Comparison of ENCODE assay signal across 33 cellular contexts in genomic region chr1:153560241-153560640, GRCh38. TPM values are rescaled to one million over a fixed set of nuclear protein-coding genes. Genes with fewer than 3 reads are reported as not detected.
"Had no signal": no experiment of that assay in that cellular context is flagged by ENCODE, and none has a peak within 500 bp of the region (broad histone marks: within the 10 kb centered on the region; RNA-seq: fewer than 3 reads in every experiment).

No MANE protein-coding gene starts in this region.

- H3K27ac ChIP-seq: esophagus muscularis mucosa, heart right ventricle, prostate gland, right atrium auricular region, suprapubic skin, transverse colon, upper lobe of right lung, uterus had no signal

- H3K4me3 ChIP-seq: esophagus muscularis mucosa, heart right ventricle, lung, mucosa of descending colon, prostate gland, right atrium auricular region, smooth muscle cell, suprapubic skin, transverse colon, upper lobe of right lung, uterus had no signal

- H3K27me3 ChIP-seq: esophagus muscularis mucosa, heart right ventricle, right atrium auricular region, suprapubic skin, transverse colon, upper lobe of right lung, uterus had no signal

- DNase-seq: cortex of kidney; effector memory CD8-positive, alpha-beta T cell; foreskin melanocyte; glutamatergic neuron; heart right ventricle; hippocampal formation; immature natural killer cell; islet precursor cell; left ventricle myocardium superior; mesenchymal stem cell; mucosa of descending colon; naive B cell; stimulated activated CD4-positive, alpha-beta T cell treated with anti-CD3 and anti-CD28 coated beads, Interleukin-12 subunit alpha, Interleukin-12 subunit beta, amount 100 ng/mL, for 4 hours; stimulated activated CD4-positive, alpha-beta T cell treated with anti-CD3 and anti-CD28 coated beads, Interleukin-1b, Interleukin-23, amount 100 ng/mL, for 48 hours; stimulated activated CD4-positive, alpha-beta T cell treated with anti-CD3 and anti-CD28 coated beads, Interleukin-4, amount 100 ng/mL, for 1 hour; stimulated activated CD8-positive, alpha-beta memory T cell treated with anti-CD3 and anti-CD28 coated beads, Interleukin-4, amount 100 ng/mL, for 48 hours; stimulated activated naive CD4-positive, alpha-beta T cell; stimulated activated naive CD8-positive, alpha-beta T cell treated with anti-CD3 and anti-CD28 coated beads, Interleukin-15, amount 100 ng/mL, for 72 hours; transverse colon; uterus had no signal

- H3K9me3 ChIP-seq: esophagus muscularis mucosa, heart right ventricle, mucosa of descending colon, prostate gland, right atrium auricular region, suprapubic skin, transverse colon, upper lobe of right lung, uterus had no signal

- H3K27me3 Mint-ChIP-seq: effector memory CD8-positive, alpha-beta T cell; naive B cell; natural killer cell treated with Interleukin-12 subunit alpha and Interleukin-12 subunit beta and Interleukin-15 and Interleukin-18, amount 100 ng/mL, for 72 hours; stimulated activated naive CD8-positive, alpha-beta T cell treated with anti-CD3 and anti-CD28 coated beads, Interleukin-15, amount 100 ng/mL, for 72 hours had no signal

- H3K4me2 ChIP-seq: smooth muscle cell had no signal

- H3K4me1 Mint-ChIP-seq: neural crest cell had no signal

- H3K9me3 Mint-ChIP-seq: effector memory CD8-positive, alpha-beta T cell; immature natural killer cell; mesothelial cell of epicardium; naive B cell; natural killer cell treated with Interleukin-12 subunit alpha and Interleukin-12 subunit beta and Interleukin-15 and Interleukin-18, amount 100 ng/mL, for 72 hours; neural crest cell; stimulated activated naive CD8-positive, alpha-beta T cell treated with anti-CD3 and anti-CD28 coated beads, Interleukin-15, amount 100 ng/mL, for 72 hours had no signal

- H3K27ac Mint-ChIP-seq: effector memory CD8-positive, alpha-beta T cell; naive B cell; natural killer cell treated with Interleukin-12 subunit alpha and Interleukin-12 subunit beta and Interleukin-15 and Interleukin-18, amount 100 ng/mL, for 72 hours; stimulated activated naive CD8-positive, alpha-beta T cell treated with anti-CD3 and anti-CD28 coated beads, Interleukin-15, amount 100 ng/mL, for 72 hours had no signal

- H3K4me3 Mint-ChIP-seq: effector memory CD8-positive, alpha-beta T cell; immature natural killer cell; mesothelial cell of epicardium; naive B cell; natural killer cell treated with Interleukin-12 subunit alpha and Interleukin-12 subunit beta and Interleukin-15 and Interleukin-18, amount 100 ng/mL, for 72 hours; neural crest cell; stimulated activated naive CD8-positive, alpha-beta T cell treated with anti-CD3 and anti-CD28 coated beads, Interleukin-15, amount 100 ng/mL, for 72 hours had no signal

- H3K36me3 Mint-ChIP-seq: immature natural killer cell; mesothelial cell of epicardium; naive B cell; natural killer cell treated with Interleukin-12 subunit alpha and Interleukin-12 subunit beta and Interleukin-15 and Interleukin-18, amount 100 ng/mL, for 72 hours had no signal

- ATAC-seq: effector memory CD8-positive, alpha-beta T cell; heart right ventricle; left ventricle myocardium superior; mucosa of descending colon; natural killer cell treated with Interleukin-12 subunit alpha and Interleukin-12 subunit beta and Interleukin-15 and Interleukin-18, amount 100 ng/mL, for 72 hours; sciatic nerve; stimulated activated naive CD8-positive, alpha-beta T cell treated with anti-CD3 and anti-CD28 coated beads, Interleukin-15, amount 100 ng/mL, for 72 hours; upper lobe of right lung had no signal

- H3K36me3 ChIP-seq: esophagus muscularis mucosa, heart right ventricle, prostate gland, right atrium auricular region, suprapubic skin, transverse colon, upper lobe of right lung, uterus had no signal

- H3K4me1 ChIP-seq: prostate gland, uterus had no signal

RNA-seq across cellular contexts. Expression of gene S100A2, which starts 5.4 kb away (rescaled TPM):
- total RNA-seq: neural crest cell, right atrium auricular region had no signal

RNA-seq across cellular contexts. Expression of gene S100A3, which starts 11.2 kb away (rescaled TPM):
- total RNA-seq: mesothelial cell of epicardium; natural killer cell treated with Interleukin-12 subunit alpha and Interleukin-12 subunit beta and Interleukin-15 and Interleukin-18, amount 100 ng/mL, for 72 hours; neural crest cell; sciatic nerve had no signal
- polyA plus RNA-seq: immature natural killer cell had no signal

RNA-seq across cellular contexts. Expression of gene S100A5, which starts 19.5 kb away (rescaled TPM):
- total RNA-seq: dermis microvascular lymphatic vessel endothelial cell; fibroblast of lung; heart right ventricle; left ventricle myocardium superior; mesothelial cell of epicardium; mucosa of descending colon; natural killer cell treated with Interleukin-12 subunit alpha and Interleukin-12 subunit beta and Interleukin-15 and Interleukin-18, amount 100 ng/mL, for 72 hours; neural crest cell; prostate gland; right atrium auricular region; sciatic nerve; suprapubic skin; transverse colon; upper lobe of right lung; uterus had no signal
- polyA plus RNA-seq: heart right ventricle had no signal

RNA-seq across cellular contexts. Expression of gene S100A6, which starts 24.4 kb away (rescaled TPM):
- total RNA-seq: neural crest cell had no signal
